11 cellular contexts compared by ENCODE assay signal in the genomic region with DNA sequence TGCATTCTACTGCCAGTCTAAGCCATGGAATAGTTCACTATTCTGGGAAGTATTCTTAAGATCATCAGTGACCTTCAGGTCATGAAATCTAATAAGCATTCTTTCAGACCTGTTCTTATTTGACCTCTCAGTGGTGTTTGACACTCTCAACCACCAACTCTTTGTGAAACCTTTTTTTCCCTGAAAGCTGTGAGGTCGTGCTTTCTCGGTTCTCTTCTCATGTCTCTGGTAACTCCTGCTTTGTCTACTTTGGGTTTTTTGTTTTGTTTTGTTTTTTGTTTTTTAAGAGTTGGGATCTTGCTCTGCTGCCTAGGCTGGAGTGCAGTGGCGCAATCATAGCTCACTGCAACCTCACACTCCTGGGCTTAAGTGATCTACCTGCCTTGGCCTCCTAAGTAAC. TPM values are rescaled to one million over a fixed set of nuclear protein-coding genes. Genes with fewer than 3 reads are reported as not detected.
DNase-seq lines count a peak whose midpoint lies in the region; ATAC-seq, FAIRE-seq and TF ChIP-seq lines count a peak whose summit lies in the region.
"Had no signal": no experiment of that assay in that cellular context is flagged by ENCODE, and none has a peak within 500 bp of the region (broad histone marks: within the 10 kb centered on the region; RNA-seq: fewer than 3 reads in every experiment).

No MANE protein-coding gene starts in this region.

- H3K27ac Mint-ChIP-seq in activated naive CD8-positive, alpha-beta T cell treated with anti-CD3 and anti-CD28 coated beads, Interleukin-2, amount 10 ng/mL, durations not matched to agents 7 days and 5 days = peak overlapping the region; percentile 3
- H3K27ac Mint-ChIP-seq: mesothelial cell of epicardium had no signal

- H3K27me3 Mint-ChIP-seq in activated naive CD8-positive, alpha-beta T cell treated with anti-CD3 and anti-CD28 coated beads, Interleukin-2, amount 10 ng/mL, durations not matched to agents 7 days and 5 days = no peaks in the 10 kb centered on the region

- intact Hi-C loops in sigmoid colon (cut with DNase I) = no loop called here

- POLR2A ChIA-PET in activated naive CD8-positive, alpha-beta T cell treated with anti-CD3 and anti-CD28 coated beads, Interleukin-2, amount 10 ng/mL, durations not matched to agents 7 days and 5 days (lab: Charles Lee) = interaction anchor here (0.7 kb wide), 1 partner anchor 241 kb away, joined by 3 read pairs; no protein-coding TSS in a partner anchor

- 89 to 92% methylated on average over 3 of the region's 3 CpGs for WGBS in sigmoid colon, 2 donors

- no peak overlapping the region for H3K27ac ChIP-seq in sigmoid colon
- H3K27ac ChIP-seq: C4-2B had no signal

- no peaks in the 10 kb centered on the region for H3K9me3 Mint-ChIP-seq in activated naive CD8-positive, alpha-beta T cell treated with anti-CD3 and anti-CD28 coated beads, Interleukin-2, amount 10 ng/mL, durations not matched to agents 7 days and 5 days
- H3K9me3 Mint-ChIP-seq: mesothelial cell of epicardium had no signal

- DNase-seq in activated naive CD8-positive, alpha-beta T cell treated with anti-CD3 and anti-CD28 coated beads, Interleukin-2, amount 10 ng/mL, durations not matched to agents 7 days and 5 days = no peak
- DNase-seq in SHP77 treated with DMSO at 0.1 percent for 48 hours (lab: John Stamatoyannopoulos, UW) = no peak
- DNase-seq in sigmoid colon = no peak
- DNase-seq in HTR-8/SVneo (ENCODE audit: insufficient read length, low spot score) = no peak
- no peak for DNase-seq in AG20443 (ENCODE audit: low spot score)
- DNase-seq: activated CD4-positive, alpha-beta T cell treated with anti-CD3 and anti-CD28 coated beads for 1 hour had no signal

- no peak overlapping the region for H3K4me3 ChIP-seq in sigmoid colon

- no peaks in the 10 kb centered on the region for H3K9me3 ChIP-seq in sigmoid colon

- FAIRE-seq in HTR-8/SVneo (lab: Jason Lieb, UNC) = no peak

- TF ChIP-seq POLR2A in sigmoid colon (IDR thresholded peaks at IDR 0.05) = no peak

- H3K27me3 ChIP-seq in sigmoid colon = no peaks in the 10 kb centered on the region

- peaks cover 18% of the 10 kb centered on the region for H3K4me1 Mint-ChIP-seq in activated naive CD8-positive, alpha-beta T cell treated with anti-CD3 and anti-CD28 coated beads, Interleukin-2, amount 10 ng/mL, durations not matched to agents 7 days and 5 days

- no peaks in the 10 kb centered on the region for H3K36me3 ChIP-seq in sigmoid colon

- H3K4me3 Mint-ChIP-seq in activated naive CD8-positive, alpha-beta T cell treated with anti-CD3 and anti-CD28 coated beads, Interleukin-2, amount 10 ng/mL, durations not matched to agents 7 days and 5 days = no peak overlapping the region
- H3K4me3 Mint-ChIP-seq: mesothelial cell of epicardium had no signal

- peaks cover 0 to 45% (median 18%) of the 10 kb centered on the region in 4 donors for H3K4me1 ChIP-seq in sigmoid colon

- TF ChIP-seq EP300 in sigmoid colon (IDR thresholded peaks at IDR 0.05) = no peak

- ATAC-seq in GM18508 (IDR thresholded peaks at IDR 0.05; ENCODE audit: insufficient read depth, unreplicated experiment) (peak; percentile 85), GM21367 (IDR thresholded peaks at IDR 0.05; ENCODE audit: unreplicated experiment) (peak; percentile 93), HG03045 (IDR thresholded peaks at IDR 0.05; ENCODE audit: unreplicated experiment) (peak; percentile 89)
- no peak for ATAC-seq in activated naive CD8-positive, alpha-beta T cell treated with anti-CD3 and anti-CD28 coated beads, Interleukin-2, amount 10 ng/mL, durations not matched to agents 7 days and 5 days (ENCODE audit: low read depth)

- TF ChIP-seq CTCF in sigmoid colon (IDR thresholded peaks at IDR 0.05) = no peak

- peaks cover 6% of the 10 kb centered on the region for H3K36me3 Mint-ChIP-seq in activated naive CD8-positive, alpha-beta T cell treated with anti-CD3 and anti-CD28 coated beads, Interleukin-2, amount 10 ng/mL, durations not matched to agents 7 days and 5 days
- H3K36me3 Mint-ChIP-seq: mesothelial cell of epicardium had no signal

RNA-seq across cellular contexts. Expression of a gene that starts 56.3 kb away (rescaled TPM):
- total RNA-seq in activated naive CD8-positive, alpha-beta T cell treated with anti-CD3 and anti-CD28 coated beads, Interleukin-2, amount 10 ng/mL, durations not matched to agents 7 days and 5 days = 10 to 100 TPM; 25.6 to 28.0 TPM
- total RNA-seq in sigmoid colon = 10 to 100 TPM; 15.0 to 35.5 (median 20.3) TPM
- polyA plus RNA-seq in sigmoid colon = 1 to 10 TPM; 2.3 to 6.3 (median 3.0) TPM
